Comparison of ENCODE assay signal across 18 cellular contexts in genomic region chr11:79237111-79237510, GRCh38.
DNase-seq lines count a peak whose midpoint lies in the region; ATAC-seq and TF ChIP-seq lines count a peak whose summit lies in the region.
"Had no signal": no experiment of that assay in that cellular context is flagged by ENCODE, and none has a peak within 500 bp of the region (broad histone marks: within the 10 kb centered on the region; RNA-seq: fewer than 3 reads in every experiment).

No MANE protein-coding gene starts in this region.

- H3K9me3 Mint-ChIP-seq in CD4-positive, alpha-beta T cell, result no peaks in the 10 kb centered on the region
- H3K9me3 Mint-ChIP-seq: activated naive CD4-positive, alpha-beta T cell treated with anti-CD3 and anti-CD28 coated beads, Interleukin-2, amount 10 ng/mL, durations not matched to agents 7 days and 5 days; activated T-cell treated with anti-CD3 and anti-CD28 coated beads, Interleukin-2, amount 50 U/mL, for 4 hours had no signal

- H3K27me3 ChIP-seq in left ventricle myocardium inferior (ENCODE audit: low read depth), result peaks cover 4% of the 10 kb centered on the region
- no peaks in the 10 kb centered on the region for H3K27me3 ChIP-seq in parathyroid adenoma (ENCODE audit: control insufficient read depth, insufficient read depth, low read length)
- H3K27me3 ChIP-seq in vagina, result no peaks in the 10 kb centered on the region
- H3K27me3 ChIP-seq in CD4-positive, alpha-beta T cell (ENCODE audit: control insufficient read depth, insufficient read depth, low read length), result no peaks in the 10 kb centered on the region

- intact Hi-C loops in left ventricle myocardium inferior (cut with micrococcal nuclease), result no loop called here
- intact Hi-C loops in left ventricle myocardium superior (cut with micrococcal nuclease), result no loop called here
- intact Hi-C loops in vagina (cut with DNase I), result no loop called here
- intact Hi-C loops in CD4-positive, alpha-beta T cell (cut with DNase I, micrococcal nuclease), result no loop called here

- H3K36me3 ChIP-seq in left ventricle myocardium inferior, result no peaks in the 10 kb centered on the region
- H3K36me3 ChIP-seq in parathyroid adenoma (ENCODE audit: control insufficient read depth, insufficient read depth, low read length), result no peaks in the 10 kb centered on the region
- H3K36me3 ChIP-seq in vagina, result no peaks in the 10 kb centered on the region

- H3K4me1 ChIP-seq in left ventricle myocardium inferior (peaks cover 21% of the 10 kb centered on the region), parathyroid adenoma (no peaks in the 10 kb centered on the region), vagina (peaks cover 13% of the 10 kb centered on the region)

- no peak for ATAC-seq in left ventricle myocardium superior
- no peak for ATAC-seq in HG02642 (IDR thresholded peaks at IDR 0.05; ENCODE audit: poor library complexity, unreplicated experiment)
- no peak for ATAC-seq in CD4-positive, alpha-beta T cell (ENCODE audit: poor library complexity)
- ATAC-seq: activated T-cell treated with anti-CD3 and anti-CD28 coated beads, Interleukin-2, amount 50 U/mL, for 4 hours; Panc1; stimulated activated naive CD8-positive, alpha-beta T cell treated with anti-CD3 and anti-CD28 coated beads, Interleukin-15, Interleukin-2, amounts not matched to agents 100 U/mL and 50 U/mL, for 24 hours had no signal

- H3K4me3 ChIP-seq in left ventricle myocardium inferior (no peak overlapping the region), parathyroid adenoma (ENCODE audit: low read depth, low read length) (no peak overlapping the region), vagina (no peak overlapping the region)
- H3K4me3 ChIP-seq: coronary artery, SK-N-MC had no signal

- H3K4me1 Mint-ChIP-seq in CD4-positive, alpha-beta T cell (ENCODE audit: low read depth), result no peaks in the 10 kb centered on the region
- H3K4me1 Mint-ChIP-seq: activated naive CD4-positive, alpha-beta T cell treated with anti-CD3 and anti-CD28 coated beads, Interleukin-2, amount 10 ng/mL, durations not matched to agents 7 days and 5 days had no signal

- H3K9me3 ChIP-seq in left ventricle myocardium inferior (replicated peaks), result no peaks in the 10 kb centered on the region
- H3K9me3 ChIP-seq in parathyroid adenoma (ENCODE audit: control insufficient read depth, low read length), result no peaks in the 10 kb centered on the region
- no peaks in the 10 kb centered on the region for H3K9me3 ChIP-seq in vagina
- no peaks in the 10 kb centered on the region for H3K9me3 ChIP-seq in CD4-positive, alpha-beta T cell (ENCODE audit: control insufficient read depth, low read length)

- POLR2A ChIA-PET in CD4-positive, alpha-beta T cell (lab: Charles Lee), result no interaction called here

- H3K27ac Mint-ChIP-seq in CD4-positive, alpha-beta T cell, result no peak overlapping the region
- H3K27ac Mint-ChIP-seq: activated naive CD4-positive, alpha-beta T cell treated with anti-CD3 and anti-CD28 coated beads, Interleukin-2, amount 10 ng/mL, durations not matched to agents 7 days and 5 days had no signal

- H3K79me2 ChIP-seq in parathyroid adenoma, result no peaks in the 10 kb centered on the region

- H2AFZ ChIP-seq in parathyroid adenoma, result peak overlapping the region; percentile 60

- TF ChIP-seq CTCF in left ventricle myocardium inferior (IDR thresholded peaks at IDR 0.05; ENCODE audit: borderline replicate concordance), result no peak
- TF ChIP-seq CTCF in parathyroid adenoma (IDR thresholded peaks at IDR 0.05), result no peak
- no peak for TF ChIP-seq CTCF in vagina (IDR thresholded peaks at IDR 0.05)
- TF ChIP-seq CTCF in CD4-positive, alpha-beta T cell (IDR thresholded peaks at IDR 0.05), result no peak

- no peaks in the 10 kb centered on the region for H3K36me3 Mint-ChIP-seq in CD4-positive, alpha-beta T cell (ENCODE audit: low read depth)
- H3K36me3 Mint-ChIP-seq: activated naive CD4-positive, alpha-beta T cell treated with anti-CD3 and anti-CD28 coated beads, Interleukin-2, amount 10 ng/mL, durations not matched to agents 7 days and 5 days had no signal

- no peak overlapping the region for H3K4me3 Mint-ChIP-seq in CD4-positive, alpha-beta T cell
- H3K4me3 Mint-ChIP-seq: activated naive CD4-positive, alpha-beta T cell treated with anti-CD3 and anti-CD28 coated beads, Interleukin-2, amount 10 ng/mL, durations not matched to agents 7 days and 5 days; activated T-cell treated with anti-CD3 and anti-CD28 coated beads, Interleukin-2, amount 50 U/mL, for 4 hours had no signal

- H3K27ac ChIP-seq in left ventricle myocardium inferior (replicated peaks), result peak overlapping the region; percentile 58
- peak overlapping the region; percentile 8 for H3K27ac ChIP-seq in epithelial cell of prostate
- H3K27ac ChIP-seq in parathyroid adenoma, result peak overlapping the region; percentile 49
- peak overlapping the region; percentile 44 for H3K27ac ChIP-seq in vagina
- no peak overlapping the region for H3K27ac ChIP-seq in CD4-positive, alpha-beta T cell (ENCODE audit: low read depth, low read length)
- H3K27ac ChIP-seq: SK-N-MC had no signal

- CTCF ChIA-PET in CD4-positive, alpha-beta T cell (lab: Charles Lee), result no interaction called here

- H3K27me3 Mint-ChIP-seq in CD4-positive, alpha-beta T cell, result no peaks in the 10 kb centered on the region
- H3K27me3 Mint-ChIP-seq: activated naive CD4-positive, alpha-beta T cell treated with anti-CD3 and anti-CD28 coated beads, Interleukin-2, amount 10 ng/mL, durations not matched to agents 7 days and 5 days had no signal

- H3K4me2 ChIP-seq in parathyroid adenoma (ENCODE audit: low read length), result no peak overlapping the region

- no peak overlapping the region for H3K9ac ChIP-seq in parathyroid adenoma

- DNase-seq in left ventricle myocardium inferior (no peak), left ventricle myocardium superior (no peak), epithelial cell of prostate (ENCODE audit: low read depth, low spot score) (no peak), vagina (ENCODE audit: extremely low spot score in 2 of 2) (no peak), AML-193 (lab: John Stamatoyannopoulos, UW) (no peak)
- DNase-seq in CD4-positive, alpha-beta T cell, result no peak
- DNase-seq: activated naive CD4-positive, alpha-beta T cell treated with anti-CD3 and anti-CD28 coated beads, Interleukin-2, amount 10 ng/mL, durations not matched to agents 7 days and 5 days; activated T-cell treated with anti-CD3 and anti-CD28 coated beads, Interleukin-2, amount 50 U/mL, for 4 hours; C1 segment of cervical spinal cord; foreskin melanocyte; NCI-H1694; nucleus accumbens; stimulated activated naive CD8-positive, alpha-beta T cell treated with anti-CD3 and anti-CD28 coated beads, Interleukin-15, Interleukin-2, amounts not matched to agents 100 U/mL and 50 U/mL, for 24 hours had no signal

- no peak for TF ChIP-seq POLR2A in vagina (IDR thresholded peaks at IDR 0.05)
